ENCODE assay signal across 21 cellular contexts in genomic region chr10:56135806-56136205, GRCh38.
"Had no signal": no experiment of that assay in that cellular context is flagged by ENCODE, and none has a peak within 500 bp of the region (broad histone marks: within the 10 kb centered on the region; RNA-seq: fewer than 3 reads in every experiment).

No MANE protein-coding gene starts in this region.

- H3K79me2 ChIP-seq: parathyroid adenoma had no signal

- H3K4me2 ChIP-seq: smooth muscle cell had no signal

- ATAC-seq: activated CD8-positive, alpha-beta T cell treated with anti-CD3 and anti-CD28 coated beads, Interleukin-2, amount 10 ng/mL, durations not matched to agents 7 days and 5 days; esophagus mucosa; gastrocnemius medialis; heart right ventricle; left lung; natural killer cell treated with Interleukin-12 subunit alpha and Interleukin-12 subunit beta and Interleukin-15 and Interleukin-18, amount 100 ng/mL, for 72 hours; sciatic nerve; stimulated activated memory B cell treated with anti-CD40 and anti-IgM and Interleukin-4, amounts not matched to agents 10 μg/mL and 1 μg/mL and 100 μg/mL, for 72 hours; upper lobe of right lung had no signal

- H3K27ac ChIP-seq: cardiac muscle cell, gastrocnemius medialis, heart right ventricle, left lung, neutrophil, parathyroid adenoma, testis, upper lobe of right lung had no signal

- H3K9ac ChIP-seq: parathyroid adenoma had no signal

- H3K27me3 ChIP-seq: cardiac muscle cell, gastrocnemius medialis, heart right ventricle, left lung, neutrophil, testis, upper lobe of right lung had no signal

- H3K4me3 ChIP-seq: cardiac muscle cell, gastrocnemius medialis, heart right ventricle, left lung, smooth muscle cell, testis, upper lobe of right lung had no signal

- H2AFZ ChIP-seq: parathyroid adenoma had no signal

- H3K9me3 ChIP-seq: gastrocnemius medialis, left lung, neutrophil, testis, upper lobe of right lung had no signal

- H3K4me1 ChIP-seq: gastrocnemius medialis, heart right ventricle, left lung, parathyroid adenoma, testis, upper lobe of right lung had no signal

- H3K36me3 ChIP-seq: cardiac muscle cell, gastrocnemius medialis, heart right ventricle, left lung, neutrophil, upper lobe of right lung had no signal

- DNase-seq: activated CD4-positive, alpha-beta T cell treated with anti-CD3 and anti-CD28 coated beads, Interleukin-2, amount 10 ng/mL, durations not matched to agents 24 days and 14 days; activated CD8-positive, alpha-beta T cell treated with anti-CD3 and anti-CD28 coated beads, Interleukin-2, amount 10 ng/mL, durations not matched to agents 7 days and 5 days; activated naive CD4-positive, alpha-beta T cell treated with Interleukin-2 at 50 U/mL for 16 hours; activated naive CD8-positive, alpha-beta T cell treated with anti-CD3 and anti-CD28 coated beads, Interleukin-2, amount 10 ng/mL, durations not matched to agents 7 days and 5 days; activated T-cell treated with anti-CD3 and anti-CD28 coated beads, Interleukin-2, amount 50 U/mL, for 24 hours; amygdala; effector CD8-positive, alpha-beta T cell; gastrocnemius medialis; heart right ventricle; left lung; stimulated activated CD4-positive, alpha-beta T cell treated with anti-CD3 and anti-CD28 coated beads, Interleukin-4, amount 100 ng/mL, for 24 hours; testis; upper lobe of right lung had no signal
